Comparison of ENCODE assay signal across 8 cellular contexts in genomic region chr17:38659415-38659814, GRCh38. TPM values are rescaled to one million over a fixed set of nuclear protein-coding genes. Genes with fewer than 3 reads are reported as not detected.
"Had no signal": no experiment of that assay in that cellular context is flagged by ENCODE, and none has a peak within 500 bp of the region (broad histone marks: within the 10 kb centered on the region; RNA-seq: fewer than 3 reads in every experiment).

No MANE protein-coding gene starts in this region.

- H3K9me3 Mint-ChIP-seq: GM23338, H9 had no signal

- H3K4me3 Mint-ChIP-seq: GM23338, H9, IgD-negative memory B cell had no signal

- H3K36me3 Mint-ChIP-seq: IgD-negative memory B cell had no signal

- H3K4me3 ChIP-seq: GM23338 had no signal

- H2AFZ ChIP-seq: GM23338 had no signal

- H3K27ac Mint-ChIP-seq: GM23338, H9, IgD-negative memory B cell had no signal

- ATAC-seq: GM23338 had no signal

- H3K27ac ChIP-seq: KMS-11 had no signal

- DNase-seq: H9, HCEC 1CT had no signal

- H3K9ac ChIP-seq: KMS-11 had no signal

- FAIRE-seq: H1, H54, HTR-8/SVneo had no signal

- H3K4me2 ChIP-seq: GM23338, KMS-11 had no signal

RNA-seq across cellular contexts. Expression of gene EPOP, which starts 15.3 kb away (rescaled TPM):
- polyA plus RNA-seq: IgD-negative memory B cell had no signal

RNA-seq across cellular contexts. Expression of gene SRCIN1, which starts 53.7 kb away (rescaled TPM):
- polyA plus RNA-seq: IgD-negative memory B cell had no signal
